In genomic region chr9:135474915-135475314, GRCh38 we compare ENCODE assay signal across 9 cellular contexts. TPM values are rescaled to one million over a fixed set of nuclear protein-coding genes. Genes with fewer than 3 reads are reported as not detected.
DNase-seq lines count a peak whose midpoint lies in the region; TF ChIP-seq lines count a peak whose summit lies in the region.
"Had no signal": no experiment of that assay in that cellular context is flagged by ENCODE, and none has a peak within 500 bp of the region (broad histone marks: within the 10 kb centered on the region; RNA-seq: fewer than 3 reads in every experiment).

No MANE protein-coding gene starts in this region.

- CTCF ChIA-PET in CD4-positive, alpha-beta memory T cell (lab: Charles Lee; ENCODE audit: partially characterized antibody) = no interaction called here

- H2AFZ ChIP-seq in KMS-11 (ENCODE audit: low read depth) = no peak overlapping the region

- intact Hi-C loops in sigmoid colon (cut with DNase I) = no loop called here
- intact Hi-C loops in esophagus muscularis mucosa (cut with DNase I) = no loop called here
- intact Hi-C loops in CD4-positive, alpha-beta memory T cell (cut with micrococcal nuclease) = no loop called here

- no peaks in the 10 kb centered on the region for H3K36me3 ChIP-seq in KMS-11 (ENCODE audit: insufficient read depth)
- H3K36me3 ChIP-seq in sigmoid colon = no peaks in the 10 kb centered on the region
- no peaks in the 10 kb centered on the region for H3K36me3 ChIP-seq in esophagus muscularis mucosa
- H3K36me3 ChIP-seq in CD4-positive, alpha-beta memory T cell (ENCODE audit: insufficient read depth, low read length) = no peaks in the 10 kb centered on the region

- no peaks in the 10 kb centered on the region for H3K27me3 Mint-ChIP-seq in nephron progenitor cell (ENCODE audit: low read depth, poor library complexity)
- H3K27me3 Mint-ChIP-seq in CD4-positive, alpha-beta memory T cell = peaks cover 12 to 16% of the 10 kb centered on the region in 2 donors

- H3K4me3 Mint-ChIP-seq in nephron progenitor cell = no peak overlapping the region
- H3K4me3 Mint-ChIP-seq in CD4-positive, alpha-beta memory T cell = no peak overlapping the region
- H3K4me3 Mint-ChIP-seq: CD4-positive, CD25-positive, alpha-beta regulatory T cell had no signal

- H3K27ac ChIP-seq in KMS-11 (no peak overlapping the region), sigmoid colon (no peak overlapping the region), esophagus muscularis mucosa (replicated peaks in 1 of 4) (no peak overlapping the region)
- no peak overlapping the region for H3K27ac ChIP-seq in CD4-positive, alpha-beta memory T cell (ENCODE audit: low read depth, low read length)

- H4K20me1 ChIP-seq in KMS-11 (ENCODE audit: insufficient read depth) = no peaks in the 10 kb centered on the region

- POLR2A ChIA-PET in CD4-positive, alpha-beta memory T cell (lab: Charles Lee; ENCODE audit: partially characterized antibody) = no interaction called here

- TF ChIP-seq POLR2A in sigmoid colon (IDR thresholded peaks at IDR 0.05) (no peak), esophagus muscularis mucosa (IDR thresholded peaks at IDR 0.05; ENCODE audit: low read depth) (no peak)

- TF ChIP-seq EP300 in sigmoid colon (IDR thresholded peaks at IDR 0.05) (no peak), esophagus muscularis mucosa (IDR thresholded peaks at IDR 0.05) (no peak)

- no peaks in the 10 kb centered on the region for H3K4me1 ChIP-seq in KMS-11 (ENCODE audit: low read depth, poor library complexity, severe bottlenecking)
- H3K4me1 ChIP-seq in sigmoid colon = peaks cover 0 to 7% (median 3%) of the 10 kb centered on the region in 4 donors
- peaks cover 2 to 11% (median 9%) of the 10 kb centered on the region in 4 donors for H3K4me1 ChIP-seq in esophagus muscularis mucosa
- H3K4me1 ChIP-seq in CD4-positive, alpha-beta memory T cell (ENCODE audit: insufficient read depth, low read length) = no peaks in the 10 kb centered on the region

- 30 to 57% methylated on average over 12 of the region's 12 CpGs for WGBS in sigmoid colon, 2 donors
- 27% methylated on average over 12 of the region's 12 CpGs for WGBS in esophagus muscularis mucosa

- no peaks in the 10 kb centered on the region for H3K9me3 Mint-ChIP-seq in nephron progenitor cell
- peaks cover 0 to 1% (median 0%) of the 10 kb centered on the region in 8 donors for H3K9me3 Mint-ChIP-seq in CD4-positive, alpha-beta memory T cell

- DNase-seq in NCI-H1694 treated with DMSO at 0.1 percent for 48 hours (lab: John Stamatoyannopoulos, UW) (peak; percentile 17), NCI-H1694 (lab: John Stamatoyannopoulos, UW) (no peak), astrocyte of the hippocampus (ENCODE audit: low read depth, low spot score) (peak; percentile 69), nephron progenitor cell (peak; percentile 69), sigmoid colon (no peak), esophagus muscularis mucosa (ENCODE audit: extremely low spot score) (no peak)
- DNase-seq in CD4-positive, alpha-beta memory T cell = no peak

- peaks cover 8% of the 10 kb centered on the region for H3K36me3 Mint-ChIP-seq in nephron progenitor cell (ENCODE audit: low read depth)
- H3K36me3 Mint-ChIP-seq in CD4-positive, alpha-beta memory T cell = peaks cover 0 to 3% of the 10 kb centered on the region in 2 donors
- H3K36me3 Mint-ChIP-seq: CD4-positive, CD25-positive, alpha-beta regulatory T cell had no signal

- H3K27me3 ChIP-seq in KMS-11 (ENCODE audit: insufficient read depth, low read depth) = peaks cover 77% of the 10 kb centered on the region
- H3K27me3 ChIP-seq in sigmoid colon = no peaks in the 10 kb centered on the region
- H3K27me3 ChIP-seq in esophagus muscularis mucosa = peaks cover 0 to 6% (median 0%) of the 10 kb centered on the region in 4 donors
- H3K27me3 ChIP-seq in CD4-positive, alpha-beta memory T cell (ENCODE audit: insufficient read depth, low read length) = no peaks in the 10 kb centered on the region

- H3K79me2 ChIP-seq in KMS-11 (ENCODE audit: insufficient read depth, low read depth) = no peaks in the 10 kb centered on the region

- H3K9ac ChIP-seq in KMS-11 = no peak overlapping the region

- H3K9me3 ChIP-seq in sigmoid colon (no peaks in the 10 kb centered on the region), esophagus muscularis mucosa (no peaks in the 10 kb centered on the region)
- no peaks in the 10 kb centered on the region for H3K9me3 ChIP-seq in CD4-positive, alpha-beta memory T cell (ENCODE audit: control insufficient read depth in 1 of 2, low read length in 2 of 2)

- H3K4me1 Mint-ChIP-seq in nephron progenitor cell = peaks cover 64% of the 10 kb centered on the region
- peaks cover 0 to 20% (median 10%) of the 10 kb centered on the region in 4 donors for H3K4me1 Mint-ChIP-seq in CD4-positive, alpha-beta memory T cell

- no peak overlapping the region for H3K27ac Mint-ChIP-seq in nephron progenitor cell
- no peak overlapping the region for H3K27ac Mint-ChIP-seq in CD4-positive, alpha-beta memory T cell

- H3K4me3 ChIP-seq in KMS-11 (IDR thresholded peaks at IDR 0.05; ENCODE audit: insufficient read depth, low read depth, low read length) (no peak overlapping the region), sigmoid colon (no peak overlapping the region), esophagus muscularis mucosa (no peak overlapping the region)
- H3K4me3 ChIP-seq in CD4-positive, alpha-beta memory T cell (ENCODE audit: low read length in 2 of 2) = no peak overlapping the region

- no peak overlapping the region for H3K4me2 ChIP-seq in KMS-11

- TF ChIP-seq CTCF in KMS-11 (conservative IDR thresholded peaks at IDR 0.05; ENCODE audit: low read depth, low read length) = 0 out of 2 replicates have a peak, but pooled peaks have one; percentile 20
- peak; percentile 57 for TF ChIP-seq CTCF in nephron progenitor cell (IDR thresholded peaks at IDR 0.05)
- TF ChIP-seq CTCF in sigmoid colon (IDR thresholded peaks at IDR 0.05) = no peak
- peak in 1 of 3 experiments; percentile 21 for TF ChIP-seq CTCF in esophagus muscularis mucosa (IDR thresholded peaks at IDR 0.05)

RNA-seq across cellular contexts. Expression of gene PPP1R26, which starts 4.7 kb away (rescaled TPM):
- total RNA-seq in sigmoid colon = 10 to 100 TPM in 1 of 4 donors, 1 to 10 TPM in 3; 8.8 to 12.7 (median 9.8) TPM
- 10 to 100 TPM in 1 of 3 donors, 1 to 10 TPM in 2; 4.8 to 10.9 (median 5.3) TPM for polyA plus RNA-seq in sigmoid colon
- 10 to 100 TPM in 3 of 4 donors, 1 to 10 TPM in 1; 10.0 to 31.1 (median 18.2) TPM for total RNA-seq in esophagus muscularis mucosa
- 1 to 10 TPM; 1.9 TPM for total RNA-seq in CD4-positive, alpha-beta memory T cell
- polyA plus RNA-seq in CD4-positive, alpha-beta memory T cell = under 1 TPM in 1 of 2 donors, not detected in 1; 0.54 TPM

RNA-seq across cellular contexts. Expression of gene MRPS2, which starts 25.6 kb away (rescaled TPM):
- 10 to 100 TPM; 30.0 to 38.0 (median 36.4) TPM for total RNA-seq in sigmoid colon
- polyA plus RNA-seq in sigmoid colon = 10 to 100 TPM; 36.5 to 61.6 (median 37.8) TPM
- 10 to 100 TPM; 19.5 to 47.3 (median 37.9) TPM for total RNA-seq in esophagus muscularis mucosa
- total RNA-seq in CD4-positive, alpha-beta memory T cell = 10 to 100 TPM; 26.2 to 28.2 TPM
- polyA plus RNA-seq in CD4-positive, alpha-beta memory T cell = 10 to 100 TPM; 38.3 to 57.2 TPM

RNA-seq across cellular contexts. Expression of gene LCN1, which starts 46.3 kb away (rescaled TPM):
- total RNA-seq in sigmoid colon (not detected), esophagus muscularis mucosa (not detected)
- under 1 TPM in 1 of 3 donors, not detected in 2; 0.10 TPM for polyA plus RNA-seq in sigmoid colon
- total RNA-seq in CD4-positive, alpha-beta memory T cell = not detected
- polyA plus RNA-seq in CD4-positive, alpha-beta memory T cell = not detected
- total RNA-seq: CD4-positive, CD25-positive, alpha-beta regulatory T cell had no signal
- polyA plus RNA-seq: CD4-positive, CD25-positive, alpha-beta regulatory T cell had no signal

Comparison
In these comparisons a context has a peak if more than half of its experiments do, and no peak if none do; other contexts are left out.
1. DNase-seq: peak in NCI-H1694 treated with DMSO at 0.1 percent for 48 hours (single experiment), astrocyte of the hippocampus (single experiment) and nephron progenitor cell (single experiment); none in NCI-H1694 (single experiment), sigmoid colon (single experiment), esophagus muscularis mucosa (single experiment) and CD4-positive, alpha-beta memory T cell (0 of 5).
2. CTCF ChIP-seq: peak in KMS-11 (single experiment) and nephron progenitor cell (single experiment); none in sigmoid colon (0 of 4).